1 cellular context compared by ENCODE assay signal in genomic region chr6:158707826-158708225, GRCh38.
TF ChIP-seq lines count a peak whose summit lies in the region.

No MANE protein-coding gene starts in this region.

TF ChIP-seq in HepG2, 621 proteins besides CTCF, POLR2A, EP300 and RAD21 (continued from another document):
- no peak for TF ChIP-seq ZNF691 (CRISPR knock-in tag; IDR thresholded peaks at IDR 0.05; ENCODE audit: borderline replicate concordance, low read depth)
- TF ChIP-seq FOXC1 (CRISPR knock-in tag; IDR thresholded peaks at IDR 0.05; ENCODE audit: borderline replicate concordance), result no peak
- no peak for TF ChIP-seq SAFB2 (CRISPR knock-in tag; IDR thresholded peaks at IDR 0.05; ENCODE audit: borderline replicate concordance, low read depth)
- TF ChIP-seq KDM3A (CRISPR knock-in tag; IDR thresholded peaks at IDR 0.05; ENCODE audit: low read depth), result no peak
- no peak for TF ChIP-seq GABPA (IDR thresholded peaks at IDR 0.05; ENCODE audit: low read depth, low read length)
- no peak for TF ChIP-seq GABPA (CRISPR knock-in tag; IDR thresholded peaks at IDR 0.05; ENCODE audit: low read depth)
- TF ChIP-seq HIVEP1 (CRISPR knock-in tag; IDR thresholded peaks at IDR 0.05), result no peak
- no peak for TF ChIP-seq KAT8 (CRISPR knock-in tag; IDR thresholded peaks at IDR 0.05)
